1 cellular context compared by ENCODE assay signal in genomic region chr17:61368832-61369468, GRCh38.
TF ChIP-seq lines count a peak whose summit lies in the region.

No MANE protein-coding gene starts in this region.

TF ChIP-seq in H1, 55 proteins besides CTCF, POLR2A, EP300 and RAD21:
- no peak for TF ChIP-seq BCL11A (IDR thresholded peaks at IDR 0.05; ENCODE audit: low read depth in 2 of 2, low read length in 2 of 2)
- no peak for TF ChIP-seq HDAC6 (IDR thresholded peaks at IDR 0.05; ENCODE audit: low read depth, low read length)
- no peak for TF ChIP-seq POLR2AphosphoS5 (IDR thresholded peaks at IDR 0.05; ENCODE audit: low read depth, low read length)
- no peak for TF ChIP-seq CTBP2 (IDR thresholded peaks at IDR 0.05; ENCODE audit: borderline replicate concordance, insufficient read depth, insufficient read length, low read length)
- TF ChIP-seq TBP (IDR thresholded peaks at IDR 0.05; ENCODE audit: low read depth, low read length) = no peak
